ENCODE assay signal across 16 cellular contexts in genomic region chr12:59698599-59698998, GRCh38.
DNase-seq lines count a peak whose midpoint lies in the region; ATAC-seq and TF ChIP-seq lines count a peak whose summit lies in the region.
"Had no signal": no experiment of that assay in that cellular context is flagged by ENCODE, and none has a peak within 500 bp of the region (broad histone marks: within the 10 kb centered on the region; RNA-seq: fewer than 3 reads in every experiment).

No MANE protein-coding gene starts in this region.

- H3K9me3 Mint-ChIP-seq in activated CD8-positive, alpha-beta T cell treated with anti-CD3 and anti-CD28 coated beads for 36 hours, result no peaks in the 10 kb centered on the region
- H3K9me3 Mint-ChIP-seq: activated CD4-positive, alpha-beta memory T cell treated with anti-CD3 and anti-CD28 coated beads for 36 hours; nephron had no signal

- no peak overlapping the region for H3K4me3 Mint-ChIP-seq in activated CD8-positive, alpha-beta T cell treated with anti-CD3 and anti-CD28 coated beads for 36 hours
- H3K4me3 Mint-ChIP-seq: activated CD4-positive, alpha-beta memory T cell treated with anti-CD3 and anti-CD28 coated beads for 36 hours; nephron had no signal

- intact Hi-C loops in Right ventricle myocardium superior (cut with DNase I) (no loop called here), prostate gland (cut with DNase I) (no loop called here)
- intact Hi-C loops in activated CD8-positive, alpha-beta T cell treated with anti-CD3 and anti-CD28 coated beads for 36 hours (cut with micrococcal nuclease), result no loop called here

- H3K27ac ChIP-seq in right atrium auricular region, result no peak overlapping the region
- no peak overlapping the region for H3K27ac ChIP-seq in prostate gland

- H3K4me1 ChIP-seq in right atrium auricular region, result peaks cover 0 to 7% of the 10 kb centered on the region in 2 donors
- H3K4me1 ChIP-seq in prostate gland (replicated peaks), result no peaks in the 10 kb centered on the region

- ATAC-seq in Right ventricle myocardium superior (ENCODE audit: poor library complexity), result peak; percentile 71
- ATAC-seq in HG03378 (IDR thresholded peaks at IDR 0.05; ENCODE audit: unreplicated experiment), result no peak
- ATAC-seq in activated CD8-positive, alpha-beta T cell treated with anti-CD3 and anti-CD28 coated beads for 36 hours, result no peak
- ATAC-seq: K562 had no signal

- H3K27ac Mint-ChIP-seq in activated CD8-positive, alpha-beta T cell treated with anti-CD3 and anti-CD28 coated beads for 36 hours, result no peak overlapping the region
- H3K27ac Mint-ChIP-seq: activated CD4-positive, alpha-beta memory T cell treated with anti-CD3 and anti-CD28 coated beads for 36 hours; nephron had no signal

- peaks cover 5% of the 10 kb centered on the region for H3K36me3 Mint-ChIP-seq in activated CD8-positive, alpha-beta T cell treated with anti-CD3 and anti-CD28 coated beads for 36 hours (ENCODE audit: low read depth)
- H3K36me3 Mint-ChIP-seq: activated CD4-positive, alpha-beta memory T cell treated with anti-CD3 and anti-CD28 coated beads for 36 hours had no signal

- no peak for TF ChIP-seq CTCF in right atrium auricular region (IDR thresholded peaks at IDR 0.05)
- no peak for TF ChIP-seq CTCF in fibroblast of villous mesenchyme (IDR thresholded peaks at IDR 0.05; ENCODE audit: insufficient read depth, low read depth, low read length)
- no peak for TF ChIP-seq CTCF in prostate gland (IDR thresholded peaks at IDR 0.05)
- TF ChIP-seq CTCF in activated CD8-positive, alpha-beta T cell treated with anti-CD3 and anti-CD28 coated beads for 36 hours (IDR thresholded peaks at IDR 0.05), result no peak

- in situ Hi-C loops in SK-MEL-5 (cut with HindIII; ENCODE audit: low pct_unique_long_range_greater_than_20kb, low sequenced_read_pairs), result no loop called here

- no peak for TF ChIP-seq POLR2A in prostate gland (IDR thresholded peaks at IDR 0.05)

- POLR2A ChIA-PET in activated CD8-positive, alpha-beta T cell treated with anti-CD3 and anti-CD28 coated beads for 36 hours (lab: Charles Lee), result no interaction called here

- CTCF ChIA-PET in activated CD8-positive, alpha-beta T cell treated with anti-CD3 and anti-CD28 coated beads for 36 hours (lab: Charles Lee), result no interaction called here

- no peak for DNase-seq in Right ventricle myocardium superior
- DNase-seq in right atrium auricular region (ENCODE audit: low spot score), result no peak
- DNase-seq in SK-MEL-5 (ENCODE audit: low read depth, low spot score), result peak; percentile 12
- DNase-seq in fibroblast of villous mesenchyme (ENCODE audit: low read depth), result peak; percentile 84
- DNase-seq in prostate gland (ENCODE audit: low spot score), result no peak
- DNase-seq in NCI-H1930 (lab: John Stamatoyannopoulos, UW), result no peak
- DNase-seq in activated CD8-positive, alpha-beta T cell treated with anti-CD3 and anti-CD28 coated beads for 36 hours, result no peak
- DNase-seq: activated CD4-positive, alpha-beta memory T cell treated with anti-CD3 and anti-CD28 coated beads for 36 hours; activated gamma-delta T cell treated with Interleukin-2 at 50 U/mL for 16 hours; cerebellar nuclear complex; foreskin melanocyte; kidney glomerular epithelial cell; NCI-H2029 treated with DMSO at 0.1 percent for 48 hours had no signal

- H3K4me3 ChIP-seq in right atrium auricular region (no peak overlapping the region), fibroblast of villous mesenchyme (ENCODE audit: low read depth, low read length) (no peak overlapping the region), prostate gland (no peak overlapping the region)
- H3K4me3 ChIP-seq: K562 had no signal

- H3K36me3 ChIP-seq in right atrium auricular region (no peaks in the 10 kb centered on the region), prostate gland (no peaks in the 10 kb centered on the region)

- no peaks in the 10 kb centered on the region for H3K27me3 Mint-ChIP-seq in activated CD8-positive, alpha-beta T cell treated with anti-CD3 and anti-CD28 coated beads for 36 hours
- H3K27me3 Mint-ChIP-seq: activated CD4-positive, alpha-beta memory T cell treated with anti-CD3 and anti-CD28 coated beads for 36 hours had no signal

- no peaks in the 10 kb centered on the region for H3K9me3 ChIP-seq in right atrium auricular region
- H3K9me3 ChIP-seq in prostate gland, result no peaks in the 10 kb centered on the region

- H3K27me3 ChIP-seq in right atrium auricular region (no peaks in the 10 kb centered on the region), prostate gland (replicated peaks; ENCODE audit: insufficient read depth) (no peaks in the 10 kb centered on the region)

- 84% methylated on average over 4 of the region's 4 CpGs for whole genome bisulfite sequencing in prostate gland

- H3K4me1 Mint-ChIP-seq in activated CD8-positive, alpha-beta T cell treated with anti-CD3 and anti-CD28 coated beads for 36 hours (ENCODE audit: low read depth), result peaks cover 19% of the 10 kb centered on the region
- H3K4me1 Mint-ChIP-seq: nephron had no signal

Comparison
In these comparisons a context has a peak if more than half of its experiments do, and no peak if none do; other contexts are left out.
1. DNase-seq: peak in SK-MEL-5 (single experiment) and fibroblast of villous mesenchyme (single experiment); none in Right ventricle myocardium superior (single experiment), right atrium auricular region (single experiment), prostate gland (single experiment), NCI-H1930 (0 of 2) and activated CD8-positive, alpha-beta T cell treated with anti-CD3 and anti-CD28 coated beads for 36 hours (single experiment).